29 cellular contexts compared by ENCODE assay signal in genomic region chr10:62297857-62298256, GRCh38. TPM values are rescaled to one million over a fixed set of nuclear protein-coding genes. Genes with fewer than 3 reads are reported as not detected.
"Had no signal": no experiment of that assay in that cellular context is flagged by ENCODE, and none has a peak within 500 bp of the region (broad histone marks: within the 10 kb centered on the region; RNA-seq: fewer than 3 reads in every experiment).

No MANE protein-coding gene starts in this region.

- H3K36me3 ChIP-seq: neutrophil, ovary, right lobe of liver, sigmoid colon, stomach, suprapubic skin, tibial artery, upper lobe of left lung, vagina had no signal

- H3K9me3 Mint-ChIP-seq: natural killer cell, neural crest cell had no signal

- H3K4me1 ChIP-seq: parathyroid adenoma, psoas muscle, right lobe of liver, sigmoid colon, stomach, suprapubic skin, testis, tibial artery, upper lobe of left lung, vagina had no signal

- ATAC-seq: naive thymus-derived CD4-positive, alpha-beta T cell; natural killer cell; psoas muscle; right cardiac atrium; right lobe of liver; stimulated activated effector memory CD8-positive, alpha-beta T cell treated with anti-CD3 and anti-CD28 coated beads, Interleukin-12 subunit alpha, Interleukin-12 subunit beta, amount 100 ng/mL, for 72 hours; stimulated activated naive B cell treated with anti-CD40 and anti-IgM and Interleukin-4, amounts not matched to agents 10 μg/mL and 1 μg/mL and 100 μg/mL, for 72 hours had no signal

- H3K27me3 Mint-ChIP-seq: progenitor cell of endocrine pancreas had no signal

- H3K27ac Mint-ChIP-seq: naive thymus-derived CD4-positive, alpha-beta T cell; natural killer cell; progenitor cell of endocrine pancreas; stimulated activated effector memory CD8-positive, alpha-beta T cell treated with anti-CD3 and anti-CD28 coated beads, Interleukin-12 subunit alpha, Interleukin-12 subunit beta, amount 100 ng/mL, for 72 hours; stimulated activated naive B cell treated with anti-CD40 and anti-IgM and Interleukin-4, amounts not matched to agents 10 μg/mL and 1 μg/mL and 100 μg/mL, for 72 hours; stimulated activated naive CD8-positive, alpha-beta T cell treated with anti-CD3 and anti-CD28 coated beads, Interleukin-15, Interleukin-2, amounts not matched to agents 100 ng/mL and 50 ng/mL, for 24 hours had no signal

- H3K36me3 Mint-ChIP-seq: natural killer cell; stimulated activated effector memory CD8-positive, alpha-beta T cell treated with anti-CD3 and anti-CD28 coated beads, Interleukin-12 subunit alpha, Interleukin-12 subunit beta, amount 100 ng/mL, for 72 hours; stimulated activated naive B cell treated with anti-CD40 and anti-IgM and Interleukin-4, amounts not matched to agents 10 μg/mL and 1 μg/mL and 100 μg/mL, for 72 hours had no signal

- H3K9me3 ChIP-seq: neutrophil, ovary, psoas muscle, right lobe of liver, sigmoid colon, stomach, suprapubic skin, testis, tibial artery, upper lobe of left lung, vagina had no signal

- H3K27ac ChIP-seq: neutrophil, ovary, parathyroid adenoma, psoas muscle, right lobe of liver, sigmoid colon, stomach, suprapubic skin, testis, tibial artery, upper lobe of left lung, vagina had no signal

- H3K4me3 Mint-ChIP-seq: naive thymus-derived CD4-positive, alpha-beta T cell; natural killer cell; nephron progenitor cell; neural crest cell; stimulated activated effector memory CD8-positive, alpha-beta T cell treated with anti-CD3 and anti-CD28 coated beads, Interleukin-12 subunit alpha, Interleukin-12 subunit beta, amount 100 ng/mL, for 72 hours; stimulated activated naive B cell treated with anti-CD40 and anti-IgM and Interleukin-4, amounts not matched to agents 10 μg/mL and 1 μg/mL and 100 μg/mL, for 72 hours; stimulated activated naive CD8-positive, alpha-beta T cell treated with anti-CD3 and anti-CD28 coated beads, Interleukin-15, Interleukin-2, amounts not matched to agents 100 ng/mL and 50 ng/mL, for 24 hours had no signal

- H3K4me3 ChIP-seq: ovary, psoas muscle, right lobe of liver, sigmoid colon, stomach, suprapubic skin, testis, tibial artery, upper lobe of left lung, vagina had no signal

- H3K4me1 Mint-ChIP-seq: natural killer cell; nephron progenitor cell; neural crest cell; stimulated activated effector memory CD8-positive, alpha-beta T cell treated with anti-CD3 and anti-CD28 coated beads, Interleukin-12 subunit alpha, Interleukin-12 subunit beta, amount 100 ng/mL, for 72 hours; stimulated activated naive B cell treated with anti-CD40 and anti-IgM and Interleukin-4, amounts not matched to agents 10 μg/mL and 1 μg/mL and 100 μg/mL, for 72 hours had no signal

- DNase-seq: naive thymus-derived CD4-positive, alpha-beta T cell; natural killer cell; nephron progenitor cell; nucleus accumbens; ovary; psoas muscle; right cardiac atrium; right lobe of liver; sigmoid colon; small intestine; stimulated activated CD4-positive, alpha-beta T cell treated with anti-CD3 and anti-CD28 coated beads, Interleukin-15, amount 100 ng/mL, for 24 hours; stimulated activated CD4-positive, alpha-beta T cell treated with anti-CD3 and anti-CD28 coated beads, Interleukin-2, amount 100 ng/mL, for 24 hours; stimulated activated CD4-positive, alpha-beta T cell treated with anti-CD3 and anti-CD28 coated beads, Interleukin-2, amount 100 ng/mL, for 48 hours; stimulated activated CD4-positive, alpha-beta T cell treated with anti-CD3 and anti-CD28 coated beads, Interleukin-4, amount 100 ng/mL, for 24 hours; stimulated activated naive B cell treated with anti-CD40 and anti-IgM and Interleukin-4, amounts not matched to agents 10 μg/mL and 1 μg/mL and 100 μg/mL, for 72 hours; stimulated activated naive CD4-positive, alpha-beta T cell treated with Interleukin-2 at 50 U/mL for 16 hours; stomach; testis; tibial artery; trophoblast cell; upper lobe of left lung had no signal

- H3K27me3 ChIP-seq: neutrophil, ovary, right lobe of liver, sigmoid colon, stomach, suprapubic skin, testis, tibial artery, upper lobe of left lung, vagina had no signal

RNA-seq across cellular contexts. Expression of gene RTKN2, which starts 29.2 kb away (rescaled TPM):
- total RNA-seq: sigmoid colon had no signal
